In genomic region chrX:121746105-121746504, GRCh38 we compare ENCODE assay signal across 28 cellular contexts.
"Had no signal": no experiment of that assay in that cellular context is flagged by ENCODE, and none has a peak within 500 bp of the region (broad histone marks: within the 10 kb centered on the region; RNA-seq: fewer than 3 reads in every experiment).

No MANE protein-coding gene starts in this region.

- H3K9me3 ChIP-seq: colonic mucosa, esophagus squamous epithelium, gastrocnemius medialis, heart right ventricle, left lung, lower lobe of right lung, mucosa of descending colon had no signal

- H3K4me3 ChIP-seq: colonic mucosa, esophagus squamous epithelium, gastrocnemius medialis, heart right ventricle, left lung, lower lobe of right lung, mucosa of descending colon had no signal

- H3K27ac Mint-ChIP-seq: dendritic cell treated with granulocyte-macrophage colony-stimulating factor and Interleukin-4, amounts not matched to agents 40 ng/mL and 50 ng/mL, for 4 days; effector memory CD8-positive, alpha-beta T cell; endodermal cell; mesothelial cell of epicardium; naive B cell had no signal

- H3K36me3 Mint-ChIP-seq: mesothelial cell of epicardium, naive B cell had no signal

- ATAC-seq: effector memory CD8-positive, alpha-beta T cell; esophagus mucosa; gastrocnemius medialis; heart right ventricle; left cardiac atrium; left lung; left ventricle myocardium superior; lower lobe of right lung; mucosa of descending colon had no signal

- FAIRE-seq: endometrium, islet of Langerhans, keratinocyte had no signal

- H3K4me3 Mint-ChIP-seq: dendritic cell treated with granulocyte-macrophage colony-stimulating factor and Interleukin-4, amounts not matched to agents 40 ng/mL and 50 ng/mL, for 4 days; effector memory CD8-positive, alpha-beta T cell; endodermal cell; mesothelial cell of epicardium; naive B cell had no signal

- H3K36me3 ChIP-seq: colonic mucosa, esophagus squamous epithelium, gastrocnemius medialis, heart right ventricle, left lung, lower lobe of right lung had no signal

- DNase-seq: colonic mucosa; cortex of kidney; effector CD8-positive, alpha-beta T cell; effector memory CD8-positive, alpha-beta T cell; endodermal cell; erythroblast; esophagus squamous epithelium; foreskin fibroblast; foreskin melanocyte; gastrocnemius medialis; glutamatergic neuron; head of caudate nucleus; heart right ventricle; hippocampal formation; left cardiac atrium; left lung; left ventricle myocardium superior; lower lobe of right lung; mesenchymal stem cell; mucosa of descending colon; naive B cell had no signal

- H3K27ac ChIP-seq: colonic mucosa, epithelial cell of prostate, esophagus squamous epithelium, gastrocnemius medialis, heart right ventricle, left lung, lower lobe of right lung had no signal

- H3K4me1 Mint-ChIP-seq: endodermal cell, mesothelial cell of epicardium, naive B cell had no signal

- H3K4me1 ChIP-seq: colonic mucosa, esophagus squamous epithelium, gastrocnemius medialis, heart right ventricle, left lung, lower lobe of right lung had no signal

- H3K9me3 Mint-ChIP-seq: dendritic cell treated with granulocyte-macrophage colony-stimulating factor and Interleukin-4, amounts not matched to agents 40 ng/mL and 50 ng/mL, for 4 days; effector memory CD8-positive, alpha-beta T cell had no signal

- H3K27me3 ChIP-seq: colonic mucosa, esophagus squamous epithelium, gastrocnemius medialis, heart right ventricle, left lung had no signal
